8 cellular contexts compared by ENCODE assay signal in genomic region chr17:57954421-57955182, GRCh38. TPM values are rescaled to one million over a fixed set of nuclear protein-coding genes. Genes with fewer than 3 reads are reported as not detected.
DNase-seq lines count a peak whose midpoint lies in the region; ATAC-seq and TF ChIP-seq lines count a peak whose summit lies in the region.

No MANE protein-coding gene starts in this region.

- no peaks in the 10 kb centered on the region for H3K9me3 ChIP-seq in DOHH2 (ENCODE audit: control insufficient read depth, insufficient read depth, low read length)
- no peaks in the 10 kb centered on the region for H3K9me3 ChIP-seq in naive thymus-derived CD4-positive, alpha-beta T cell (ENCODE audit: control insufficient read depth in 2 of 3, low read length in 3 of 3)

- intact Hi-C loops in naive thymus-derived CD4-positive, alpha-beta T cell (cut with micrococcal nuclease), result loop anchor here in 1 of 2 donors (5.0 kb wide), 1 partner anchor 43 kb away; no protein-coding TSS in a partner anchor

- no peaks in the 10 kb centered on the region for H3K36me3 ChIP-seq in DOHH2 (ENCODE audit: control insufficient read depth, low read length)
- no peaks in the 10 kb centered on the region for H3K36me3 ChIP-seq in naive thymus-derived CD4-positive, alpha-beta T cell (ENCODE audit: control insufficient read depth in 2 of 3, insufficient read depth in 3 of 3, low read length in 3 of 3)

- peaks cover 2% of the 10 kb centered on the region; the same call in 1 of the 2 replicates for H3F3A ChIP-seq in DOHH2 (ENCODE audit: control insufficient read depth, insufficient read depth)

- H3K9me2 ChIP-seq in DOHH2 (replicated peaks; ENCODE audit: control insufficient read depth, low read length), result no peaks in the 10 kb centered on the region

- H3K4me1 ChIP-seq in DOHH2 (ENCODE audit: control insufficient read depth, low read length), result peaks cover 39% of the 10 kb centered on the region
- H3K4me1 ChIP-seq in naive thymus-derived CD4-positive, alpha-beta T cell (ENCODE audit: control insufficient read depth in 2 of 2, insufficient read depth in 2 of 2, low read length in 2 of 2), result peaks cover 14% of the 10 kb centered on the region in 2 donors

- H3K9me3 Mint-ChIP-seq in naive thymus-derived CD4-positive, alpha-beta T cell, result no peaks in the 10 kb centered on the region

- no peaks in the 10 kb centered on the region for H3K79me2 ChIP-seq in DOHH2 (ENCODE audit: control insufficient read depth, low read length)

- peaks cover 51% of the 10 kb centered on the region for H3K27me3 ChIP-seq in DOHH2 (ENCODE audit: control insufficient read depth, low read length)
- no peaks in the 10 kb centered on the region for H3K27me3 ChIP-seq in naive thymus-derived CD4-positive, alpha-beta T cell (ENCODE audit: control insufficient read depth in 2 of 2, insufficient read depth in 2 of 2, low read length in 2 of 2)

- peak overlapping the region; percentile 68 to 86 (median 72) for H3K4me3 Mint-ChIP-seq in naive thymus-derived CD4-positive, alpha-beta T cell

- H3K4me3 ChIP-seq in DOHH2 (ENCODE audit: low read length) (peak overlapping the region; percentile 51), fibroblast of the aortic adventitia (ENCODE audit: low read depth, low read length) (peak overlapping the region; percentile 78)
- no peak overlapping the region for H3K4me3 ChIP-seq in naive thymus-derived CD4-positive, alpha-beta T cell (ENCODE audit: low read length)

- H3K36me3 Mint-ChIP-seq in naive thymus-derived CD4-positive, alpha-beta T cell, result no peaks in the 10 kb centered on the region

- POLR2A ChIA-PET in naive thymus-derived CD4-positive, alpha-beta T cell (lab: Charles Lee), result interaction anchor here (0.9 to 2.2 kb wide), 2 partner anchors 32 to 36 kb away, joined by 4 read pairs; no protein-coding TSS in a partner anchor

- peak overlapping the region in 2 of 9 donors; percentile 24 to 34 for H3K27ac Mint-ChIP-seq in naive thymus-derived CD4-positive, alpha-beta T cell

- peaks cover 4 to 57% (median 9%) of the 10 kb centered on the region in 5 donors for H3K27me3 Mint-ChIP-seq in naive thymus-derived CD4-positive, alpha-beta T cell

- H3K4me1 Mint-ChIP-seq in naive thymus-derived CD4-positive, alpha-beta T cell, result peaks cover 6 to 41% (median 30%) of the 10 kb centered on the region in 7 donors

- peak overlapping the region; percentile 61 for H3K4me2 ChIP-seq in DOHH2 (ENCODE audit: low read length)

- no peak for ATAC-seq in naive thymus-derived CD4-positive, alpha-beta T cell
- ATAC-seq in GM19023 (IDR thresholded peaks at IDR 0.05; ENCODE audit: unreplicated experiment), result no peak
- ATAC-seq in HG03135 (IDR thresholded peaks at IDR 0.05; ENCODE audit: unreplicated experiment), result no peak

- DNase-seq in HuH-7.5 (ENCODE audit: low spot score) (peak; percentile 74), fibroblast of the aortic adventitia (ENCODE audit: low read depth) (peak; percentile 65), NK-92 (lab: John Stamatoyannopoulos, UW; ENCODE audit: unreplicated experiment) (no peak)
- peak in 1 of 9 donors; percentile 5 for DNase-seq in naive thymus-derived CD4-positive, alpha-beta T cell

- CTCF ChIA-PET in naive thymus-derived CD4-positive, alpha-beta T cell (lab: Charles Lee), result interaction anchor here (1.0 kb wide), 1 partner anchor 9 kb away, joined by 3 read pairs; no protein-coding TSS in a partner anchor

- no peak overlapping the region for H3K27ac ChIP-seq in DOHH2 (ENCODE audit: low read depth, low read length)
- H3K27ac ChIP-seq in VCaP, result peak overlapping the region; percentile 73; the same call in 1 of the 2 replicates
- no peak overlapping the region for H3K27ac ChIP-seq in naive thymus-derived CD4-positive, alpha-beta T cell (ENCODE audit: low read depth, low read length)

- TF ChIP-seq CTCF in DOHH2 (IDR thresholded peaks at IDR 0.05; ENCODE audit: low read depth, low read length, poor library complexity, severe bottlenecking) (no peak), VCaP (conservative IDR thresholded peaks at IDR 0.05) (no peak), fibroblast of the aortic adventitia (IDR thresholded peaks at IDR 0.05; ENCODE audit: insufficient read depth, low read length) (no peak)

- H4K20me1 ChIP-seq in DOHH2 (ENCODE audit: control insufficient read depth, insufficient read depth, low read depth, low read length), result no peaks in the 10 kb centered on the region

RNA-seq across cellular contexts. Expression of gene CUEDC1, which starts 0.6 kb away (rescaled TPM):
- 17.1 and 25.7 TPM in 2 replicates for total RNA-seq in fibroblast of the aortic adventitia (ENCODE audit: low replicate concordance)
- total RNA-seq in naive thymus-derived CD4-positive, alpha-beta T cell, result 1 to 10 TPM in 3 of 5 experiments, under 1 TPM in 2; 0.10 to 7.7 (median 1.0) TPM
- polyA plus RNA-seq in naive thymus-derived CD4-positive, alpha-beta T cell, result not detected

RNA-seq across cellular contexts. Expression of gene VEZF1, which starts 33.5 kb away (rescaled TPM):
- 16.4 and 76.2 TPM in 2 replicates for total RNA-seq in fibroblast of the aortic adventitia (ENCODE audit: low replicate concordance)
- 10 to 100 TPM; 43.2 to 81.9 (median 46.3) TPM for total RNA-seq in naive thymus-derived CD4-positive, alpha-beta T cell
- 10 to 100 TPM; 47.6 to 51.2 TPM for polyA plus RNA-seq in naive thymus-derived CD4-positive, alpha-beta T cell

RNA-seq across cellular contexts. Expression of gene SRSF1, which starts 52.4 kb away (rescaled TPM):
- 330 and 375 TPM in 2 replicates for total RNA-seq in fibroblast of the aortic adventitia (ENCODE audit: low replicate concordance)
- 100 to 1,000 TPM; 115 to 362 (median 249) TPM for total RNA-seq in naive thymus-derived CD4-positive, alpha-beta T cell
- polyA plus RNA-seq in naive thymus-derived CD4-positive, alpha-beta T cell, result 10 to 100 TPM; 48.7 to 49.3 TPM
